ENCODE assay signal across 11 cellular contexts in the genomic region with DNA sequence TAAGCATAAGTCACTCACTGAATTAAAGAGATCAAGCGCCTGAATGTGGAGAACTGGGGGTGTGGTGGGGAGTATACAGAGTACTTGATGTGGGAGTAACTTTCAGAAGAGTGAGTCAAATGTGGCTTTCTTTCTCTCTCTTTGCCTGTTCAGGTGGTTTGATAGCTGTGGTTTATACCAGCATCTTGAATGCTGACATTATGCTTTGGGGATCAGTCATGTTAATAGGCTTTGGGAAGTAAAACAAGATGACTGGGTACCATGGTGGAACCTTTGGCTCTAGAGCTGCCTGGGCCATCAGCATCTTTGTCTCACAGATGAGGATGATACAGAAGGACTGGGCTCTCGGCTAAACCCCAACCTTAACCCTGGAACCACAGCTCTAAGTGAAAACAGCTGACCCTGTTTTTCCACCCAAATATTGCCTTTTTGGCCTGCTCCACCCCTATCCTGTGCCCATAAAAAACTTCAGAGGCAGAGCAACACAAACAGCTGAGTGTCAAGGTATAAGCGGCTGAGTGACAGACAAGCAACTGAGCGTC. TPM values are rescaled to one million over a fixed set of nuclear protein-coding genes. Genes with fewer than 3 reads are reported as not detected.
A peak's percentile ranks its signal among the peaks of the same experiment; 100 is the strongest.
DNase-seq lines count a peak whose midpoint lies in the region; ATAC-seq and TF ChIP-seq lines count a peak whose summit lies in the region.
"Had no signal": no experiment of that assay in that cellular context is flagged by ENCODE, and none has a peak within 500 bp of the region (broad histone marks: within the 10 kb centered on the region; RNA-seq: fewer than 3 reads in every experiment).

No MANE protein-coding gene starts in this region.

- DNase-seq in activated gamma-delta T cell treated with Interleukin-2 at 50 U/mL for 16 hours (peak; percentile 7), activated gamma-delta T cell (lab: John Stamatoyannopoulos, UW) (no peak), body of pancreas (no peak), dorsolateral prefrontal cortex (no peak)
- DNase-seq in activated CD8-positive, alpha-beta T cell treated with anti-CD3 and anti-CD28 coated beads for 36 hours, result peak; percentile 80
- DNase-seq in naive thymus-derived CD4-positive, alpha-beta T cell, result peak in 4 of 9 donors; percentile 12 to 36 (median 30)
- DNase-seq: Karpas-422, left cardiac atrium, SHP77 had no signal

- CTCF ChIA-PET in activated CD8-positive, alpha-beta T cell treated with anti-CD3 and anti-CD28 coated beads for 36 hours (lab: Charles Lee), result interaction anchor here (0.8 to 2.1 kb wide), 7 partner anchors 24 to 231 kb away, joined by 3 to 15 read pairs (median 4); partner anchors contain the start of gene GNAZ
- CTCF ChIA-PET in naive thymus-derived CD4-positive, alpha-beta T cell (lab: Charles Lee), result no interaction called here

- no peaks in the 10 kb centered on the region for H3K27me3 ChIP-seq in naive thymus-derived CD4-positive, alpha-beta T cell (ENCODE audit: control insufficient read depth in 2 of 2, insufficient read depth in 2 of 2, low read length in 2 of 2)
- H3K27me3 ChIP-seq in body of pancreas (no peaks in the 10 kb centered on the region), dorsolateral prefrontal cortex (no peaks in the 10 kb centered on the region)

- ATAC-seq in activated CD8-positive, alpha-beta T cell treated with anti-CD3 and anti-CD28 coated beads for 36 hours, result peak; percentile 93
- ATAC-seq in naive thymus-derived CD4-positive, alpha-beta T cell, result peak; percentile 37
- ATAC-seq in body of pancreas (no peak), HG03025 (IDR thresholded peaks at IDR 0.05; ENCODE audit: low FRiP score, unreplicated experiment) (no peak)
- ATAC-seq: left cardiac atrium had no signal

- H3K9me3 Mint-ChIP-seq in activated CD8-positive, alpha-beta T cell treated with anti-CD3 and anti-CD28 coated beads for 36 hours, result no peaks in the 10 kb centered on the region
- H3K9me3 Mint-ChIP-seq in naive thymus-derived CD4-positive, alpha-beta T cell, result no peaks in the 10 kb centered on the region
- no peaks in the 10 kb centered on the region for H3K9me3 Mint-ChIP-seq in stimulated activated naive CD8-positive, alpha-beta T cell treated with anti-CD3 and anti-CD28 coated beads, Interleukin-15, Interleukin-2, amounts not matched to agents 100 ng/mL and 50 ng/mL, for 24 hours

- no peaks in the 10 kb centered on the region for H3K36me3 Mint-ChIP-seq in activated CD8-positive, alpha-beta T cell treated with anti-CD3 and anti-CD28 coated beads for 36 hours (ENCODE audit: low read depth)
- no peaks in the 10 kb centered on the region for H3K36me3 Mint-ChIP-seq in naive thymus-derived CD4-positive, alpha-beta T cell
- H3K36me3 Mint-ChIP-seq in stimulated activated naive CD8-positive, alpha-beta T cell treated with anti-CD3 and anti-CD28 coated beads, Interleukin-15, Interleukin-2, amounts not matched to agents 100 ng/mL and 50 ng/mL, for 24 hours (ENCODE audit: low read depth), result no peaks in the 10 kb centered on the region

- H3K36me3 ChIP-seq in naive thymus-derived CD4-positive, alpha-beta T cell (ENCODE audit: control insufficient read depth in 2 of 3, insufficient read depth in 3 of 3, low read length in 3 of 3), result no peaks in the 10 kb centered on the region
- no peaks in the 10 kb centered on the region for H3K36me3 ChIP-seq in body of pancreas (replicated peaks in 1 of 2; ENCODE audit: insufficient read depth in 1 of 2, low read depth in 2 of 2)

- intact Hi-C loops in activated CD8-positive, alpha-beta T cell treated with anti-CD3 and anti-CD28 coated beads for 36 hours (cut with micrococcal nuclease), result no loop called here
- intact Hi-C loops in naive thymus-derived CD4-positive, alpha-beta T cell (cut with micrococcal nuclease), result no loop called here
- intact Hi-C loops in body of pancreas (cut with DNase I), result no loop called here
- intact Hi-C loops in dorsolateral prefrontal cortex (cut with DNase I), result no loop called here

- peak overlapping the region; percentile 55 for H3K27ac Mint-ChIP-seq in activated CD8-positive, alpha-beta T cell treated with anti-CD3 and anti-CD28 coated beads for 36 hours
- peak overlapping the region in 1 of 9 donors; percentile 24 for H3K27ac Mint-ChIP-seq in naive thymus-derived CD4-positive, alpha-beta T cell
- peak overlapping the region; percentile 84 for H3K27ac Mint-ChIP-seq in stimulated activated naive CD8-positive, alpha-beta T cell treated with anti-CD3 and anti-CD28 coated beads, Interleukin-15, Interleukin-2, amounts not matched to agents 100 ng/mL and 50 ng/mL, for 24 hours

- H3K27me3 Mint-ChIP-seq in activated CD8-positive, alpha-beta T cell treated with anti-CD3 and anti-CD28 coated beads for 36 hours, result peaks cover 41% of the 10 kb centered on the region
- peaks cover 27 to 44% (median 29%) of the 10 kb centered on the region in 5 donors for H3K27me3 Mint-ChIP-seq in naive thymus-derived CD4-positive, alpha-beta T cell
- peaks cover 60% of the 10 kb centered on the region for H3K27me3 Mint-ChIP-seq in stimulated activated naive CD8-positive, alpha-beta T cell treated with anti-CD3 and anti-CD28 coated beads, Interleukin-15, Interleukin-2, amounts not matched to agents 100 ng/mL and 50 ng/mL, for 24 hours

- no peak for TF ChIP-seq CTCF in activated CD8-positive, alpha-beta T cell treated with anti-CD3 and anti-CD28 coated beads for 36 hours (IDR thresholded peaks at IDR 0.05)
- TF ChIP-seq CTCF in body of pancreas (IDR thresholded peaks at IDR 0.05) (no peak), dorsolateral prefrontal cortex (IDR thresholded peaks at IDR 0.05 in 54 of 56, conservative IDR thresholded peaks at IDR 0.05 in 2 of 56; ENCODE audit: low read depth in 1 of 56, partially characterized antibody in 56 of 56) (no peak)

- peaks cover 28% of the 10 kb centered on the region for H3K4me1 Mint-ChIP-seq in activated CD8-positive, alpha-beta T cell treated with anti-CD3 and anti-CD28 coated beads for 36 hours (ENCODE audit: low read depth)
- H3K4me1 Mint-ChIP-seq in naive thymus-derived CD4-positive, alpha-beta T cell, result peaks cover 5 to 24% (median 19%) of the 10 kb centered on the region in 7 donors
- peaks cover 31% of the 10 kb centered on the region for H3K4me1 Mint-ChIP-seq in stimulated activated naive CD8-positive, alpha-beta T cell treated with anti-CD3 and anti-CD28 coated beads, Interleukin-15, Interleukin-2, amounts not matched to agents 100 ng/mL and 50 ng/mL, for 24 hours (ENCODE audit: low read depth)

- WGBS in body of pancreas, 2 donors, result 81 to 90% methylated on average over 4 of the region's 4 CpGs

- H3K4me1 ChIP-seq in naive thymus-derived CD4-positive, alpha-beta T cell (ENCODE audit: control insufficient read depth in 2 of 2, insufficient read depth in 2 of 2, low read length in 2 of 2), result no peaks in the 10 kb centered on the region
- H3K4me1 ChIP-seq in body of pancreas, result peaks cover 3% of the 10 kb centered on the region

- H3K4me3 Mint-ChIP-seq in activated CD8-positive, alpha-beta T cell treated with anti-CD3 and anti-CD28 coated beads for 36 hours, result no peak overlapping the region
- peak overlapping the region in 2 of 10 donors; percentile 1 to 19 for H3K4me3 Mint-ChIP-seq in naive thymus-derived CD4-positive, alpha-beta T cell
- peak overlapping the region; percentile 23 for H3K4me3 Mint-ChIP-seq in stimulated activated naive CD8-positive, alpha-beta T cell treated with anti-CD3 and anti-CD28 coated beads, Interleukin-15, Interleukin-2, amounts not matched to agents 100 ng/mL and 50 ng/mL, for 24 hours

- H3K9me3 ChIP-seq in naive thymus-derived CD4-positive, alpha-beta T cell (ENCODE audit: control insufficient read depth in 2 of 3, low read length in 3 of 3), result no peaks in the 10 kb centered on the region
- no peaks in the 10 kb centered on the region for H3K9me3 ChIP-seq in body of pancreas

- no peak overlapping the region for H3K27ac ChIP-seq in naive thymus-derived CD4-positive, alpha-beta T cell (ENCODE audit: low read depth, low read length)
- no peak overlapping the region for H3K27ac ChIP-seq in body of pancreas
- no peak overlapping the region for H3K27ac ChIP-seq in dorsolateral prefrontal cortex

- no peak overlapping the region for H3K4me3 ChIP-seq in naive thymus-derived CD4-positive, alpha-beta T cell (ENCODE audit: low read length)
- H3K4me3 ChIP-seq in body of pancreas, result no peak overlapping the region
- H3K4me3 ChIP-seq in dorsolateral prefrontal cortex, result no peak overlapping the region

- POLR2A ChIA-PET in activated CD8-positive, alpha-beta T cell treated with anti-CD3 and anti-CD28 coated beads for 36 hours (lab: Charles Lee), result interaction anchor here (0.5 to 1.9 kb wide), 4 partner anchors 12 to 123 kb away, joined by 3 to 5 read pairs (median 4); no protein-coding TSS in a partner anchor
- POLR2A ChIA-PET in naive thymus-derived CD4-positive, alpha-beta T cell (lab: Charles Lee), result no interaction called here

- TF ChIP-seq POLR2A in body of pancreas (IDR thresholded peaks at IDR 0.05), result no peak

RNA-seq across cellular contexts. Expression of gene GNAZ, which starts 58.2 kb away (rescaled TPM):
- total RNA-seq in activated CD8-positive, alpha-beta T cell treated with anti-CD3 and anti-CD28 coated beads for 36 hours, result under 1 TPM; 0.50 to 0.56 TPM
- 1 to 10 TPM in 1 of 5 experiments, under 1 TPM in 3, not detected in 1; 0.12 to 2.0 (median 0.31) TPM for total RNA-seq in naive thymus-derived CD4-positive, alpha-beta T cell
- not detected for polyA plus RNA-seq in naive thymus-derived CD4-positive, alpha-beta T cell
- total RNA-seq in body of pancreas, result 1 to 10 TPM in 1 of 2 donors, under 1 TPM in 1; 0.33 to 2.3 TPM
- 100 to 1,000 TPM in 10 of 120 experiments, 10 to 100 TPM in 110; 66.2 to 113 (median 85.3) TPM for total RNA-seq in dorsolateral prefrontal cortex

Comparison
In these comparisons a context has a peak if more than half of its experiments do, and no peak if none do; other contexts are left out.
1. DNase-seq: peak in activated gamma-delta T cell treated with Interleukin-2 at 50 U/mL for 16 hours (single experiment) and activated CD8-positive, alpha-beta T cell treated with anti-CD3 and anti-CD28 coated beads for 36 hours (single experiment); none in activated gamma-delta T cell (single experiment), body of pancreas (0 of 4) and dorsolateral prefrontal cortex (0 of 10).
2. ATAC-seq: peak in activated CD8-positive, alpha-beta T cell treated with anti-CD3 and anti-CD28 coated beads for 36 hours (single experiment) and naive thymus-derived CD4-positive, alpha-beta T cell (single experiment); none in body of pancreas (single experiment) and HG03025 (single experiment).
3. RNA of gene GNAZ, which starts 58.2 kb away (total RNA-seq): 66.2 to 113 TPM in dorsolateral prefrontal cortex; 0.33 to 2.3 TPM in body of pancreas, 0.50 to 0.56 TPM in activated CD8-positive, alpha-beta T cell treated with anti-CD3 and anti-CD28 coated beads for 36 hours and 0.12 to 2.0 TPM in naive thymus-derived CD4-positive, alpha-beta T cell; every median in the first group is over 10 times any median in the second.